ENCODE assay signal across 1 cellular context in genomic region chr9:93119953-93120845, GRCh38.
TF ChIP-seq lines count a peak whose summit lies in the region.

No MANE protein-coding gene starts in this region.

TF ChIP-seq in K562, 482 proteins besides CTCF, POLR2A, EP300 and RAD21 (continued from another document and continues in another):
- TF ChIP-seq IRF1 (CRISPR knock-in tag; IDR thresholded peaks at IDR 0.05; ENCODE audit: borderline replicate concordance) (no peak), BRD9 (IDR thresholded peaks at IDR 0.05; ENCODE audit: low read depth, partially characterized antibody) (no peak), PYGO2 (tag; IDR thresholded peaks at IDR 0.05) (no peak), NFE2 (IDR thresholded peaks at IDR 0.05; ENCODE audit: low read depth) (0 out of 2 replicates have a peak, but pooled peaks have one; percentile 27), FUS (optimal IDR thresholded peaks at IDR 0.05; ENCODE audit: low read depth, low read length) (no peak), PHF20 (IDR thresholded peaks at IDR 0.05; ENCODE audit: partially characterized antibody) (no peak), MLX (CRISPR knock-in tag; conservative IDR thresholded peaks at IDR 0.05) (no peak), PBX2 (CRISPR knock-in tag; IDR thresholded peaks at IDR 0.05; ENCODE audit: low read depth) (no peak), PBX2 (tag; conservative IDR thresholded peaks at IDR 0.05; ENCODE audit: low read depth) (no peak), SNAPC5 (CRISPR knock-in tag; IDR thresholded peaks at IDR 0.05) (no peak), SNRNP70 (optimal IDR thresholded peaks at IDR 0.05; ENCODE audit: low read depth, low read length) (no peak), E4F1 (CRISPR knock-in tag; IDR thresholded peaks at IDR 0.05; ENCODE audit: borderline replicate concordance) (no peak), ZNF232 (CRISPR knock-in tag; IDR thresholded peaks at IDR 0.05) (no peak), ZNF277 (CRISPR knock-in tag; IDR thresholded peaks at IDR 0.05; ENCODE audit: borderline replicate concordance) (no peak), RBM14 (IDR thresholded peaks at IDR 0.05; ENCODE audit: borderline replicate concordance, insufficient read depth, low read depth, low read length) (no peak), DIDO1 (tag; IDR thresholded peaks at IDR 0.05; ENCODE audit: low read depth) (no peak), SUPT5H (IDR thresholded peaks at IDR 0.05) (no peak), SMAD4 (CRISPR knock-in tag; conservative IDR thresholded peaks at IDR 0.05) (peak; percentile 59), NR3C1 (CRISPR knock-in tag; IDR thresholded peaks at IDR 0.05) (no peak), GABPA (tag; conservative IDR thresholded peaks at IDR 0.05; ENCODE audit: low read depth) (peak; percentile 88), EP400 (IDR thresholded peaks at IDR 0.05) (peak; percentile 77), ETS2 (tag; IDR thresholded peaks at IDR 0.05; ENCODE audit: borderline replicate concordance, poor library complexity, severe bottlenecking) (no peak), EHMT2 (IDR thresholded peaks at IDR 0.05) (no peak), ZBTB11 (CRISPR knock-in tag; IDR thresholded peaks at IDR 0.05) (peak in 1 of 3 experiments; percentile 59; a peak in 1 of 6 replicates), ZNF449 (CRISPR knock-in tag; IDR thresholded peaks at IDR 0.05) (no peak), SFPQ (IDR thresholded peaks at IDR 0.05; ENCODE audit: low read depth, low read length) (no peak), NFE2L1 (tag; IDR thresholded peaks at IDR 0.05; ENCODE audit: borderline replicate concordance, low read depth) (no peak), ZNF217 (CRISPR knock-in tag; IDR thresholded peaks at IDR 0.05) (no peak), XRCC5 (IDR thresholded peaks at IDR 0.05; ENCODE audit: low read depth, low read length) (no peak), RFX5 (IDR thresholded peaks at IDR 0.05; ENCODE audit: low read depth, low read length) (no peak), MAFF (IDR thresholded peaks at IDR 0.05; ENCODE audit: low read length) (no peak), POU5F1 (IDR thresholded peaks at IDR 0.05; ENCODE audit: borderline replicate concordance, low read depth, low read length, partially characterized antibody) (no peak), TRIM24 (IDR thresholded peaks at IDR 0.05) (peak in 1 of 2 experiments; percentile 29; a peak in 1 of 4 replicates), BMI1 (IDR thresholded peaks at IDR 0.05; ENCODE audit: low read length) (no peak), SMAD1 (IDR thresholded peaks at IDR 0.05; ENCODE audit: low read depth, low read length, partially characterized antibody) (no peak), AFF4 (CRISPR knock-in tag; IDR thresholded peaks at IDR 0.05) (no peak), XRCC4 (IDR thresholded peaks at IDR 0.05; ENCODE audit: extremely low read depth, insufficient read depth, insufficient read length) (no peak), MYNN (IDR thresholded peaks at IDR 0.05) (peak; percentile 85), MYNN (CRISPR knock-in tag; IDR thresholded peaks at IDR 0.05) (no peak)
